In the genomic region with DNA sequence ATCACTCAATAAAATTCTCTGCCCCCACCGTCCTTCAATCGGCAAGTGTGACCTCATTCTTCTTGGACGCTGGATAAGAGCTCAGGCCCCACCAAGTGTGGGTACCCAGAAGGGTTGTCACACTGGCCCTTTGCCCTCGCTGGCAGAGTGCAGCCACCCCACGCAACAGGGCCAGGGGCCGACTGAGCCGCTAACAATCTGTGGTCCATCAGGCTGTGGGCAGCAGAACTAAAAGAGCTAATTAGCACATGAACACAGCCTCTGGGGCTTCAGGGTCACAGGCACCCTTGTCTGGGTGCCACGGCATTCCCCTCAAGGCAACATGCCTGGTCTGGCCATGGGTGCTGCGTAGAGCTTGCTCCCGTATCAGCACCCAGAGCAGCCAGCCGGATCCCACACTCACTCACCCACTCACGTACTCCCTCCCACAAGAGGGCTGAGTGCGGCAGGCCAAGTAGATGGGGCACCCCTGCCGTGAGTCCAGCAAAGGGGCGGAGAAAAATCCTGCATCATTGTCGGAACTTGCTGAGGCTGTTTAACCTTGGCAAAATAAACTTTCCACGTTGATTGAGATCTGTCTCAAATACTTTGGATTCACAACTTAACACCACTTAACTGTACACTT, we compare ENCODE assay signal across 7 cellular contexts. TPM values are rescaled to one million over a fixed set of nuclear protein-coding genes. Genes with fewer than 3 reads are reported as not detected.
A peak's percentile ranks its signal among the peaks of the same experiment; 100 is the strongest.
DNase-seq lines count a peak whose midpoint lies in the region; ATAC-seq, FAIRE-seq and TF ChIP-seq lines count a peak whose summit lies in the region.
"Not testable (repeated sequence)": the region's sequence is repeated elsewhere in the genome, so short reads cannot be mapped to it uniquely, and the experiment has no call there.

No MANE protein-coding gene starts in this region.

- ATAC-seq in GM23338 (peak; percentile 83), RWPE2 (ENCODE audit: low read depth) (peak; percentile 64), WTC11 (peak; percentile 88), esophagus mucosa (peak; percentile 36), left lung (peak; percentile 73), lower lobe of right lung (peak; percentile 66 to 76)

- not testable (repeated sequence) for H3K9me3 Mint-ChIP-seq in GM23338, WTC11

- not testable (repeated sequence) for H3F3A ChIP-seq in GM23338 (replicated peaks; ENCODE audit: low read depth)

- CTCF ChIA-PET in WTC11 (lab: Charles Lee): not testable (repeated sequence)

- H3K9me3 ChIP-seq in RWPE2 (ENCODE audit: severe bottlenecking); left lung; lower lobe of right lung: not testable (repeated sequence)

- DNase-seq in GM23338 (ENCODE audit: low spot score); RWPE2 (ENCODE audit: low spot score); WTC11 (ENCODE audit: low spot score); bronchial epithelial cell (ENCODE audit: low read depth); left lung; lower lobe of right lung: not testable (repeated sequence)

- not testable (repeated sequence) for H3K27me3 ChIP-seq in GM23338 (ENCODE audit: insufficient read depth); RWPE2 (ENCODE audit: insufficient read depth, poor library complexity, severe bottlenecking); bronchial epithelial cell (ENCODE audit: control insufficient read depth, insufficient read depth, low read length); left lung; lower lobe of right lung (ENCODE audit: low read depth)

- not testable (repeated sequence) for H3K36me3 ChIP-seq in GM23338 (ENCODE audit: insufficient read depth); RWPE2 (ENCODE audit: low read depth); bronchial epithelial cell (ENCODE audit: control insufficient read depth, insufficient read depth, low read length); left lung; lower lobe of right lung

- POLR2A ChIA-PET in WTC11 (lab: Charles Lee): not testable (repeated sequence)

- H4K20me1 ChIP-seq in GM23338 (replicated peaks; ENCODE audit: insufficient read depth): not testable (repeated sequence)

- H3K4me1 ChIP-seq in GM23338 (ENCODE audit: insufficient read depth); RWPE2 (ENCODE audit: insufficient read depth, poor library complexity, severe bottlenecking); left lung; lower lobe of right lung: not testable (repeated sequence)

- H3K4me1 Mint-ChIP-seq in GM23338, WTC11: not testable (repeated sequence)

- H3K36me3 Mint-ChIP-seq in GM23338 (ENCODE audit: low read depth); WTC11: not testable (repeated sequence)

- H3K79me2 ChIP-seq in GM23338 (replicated peaks; ENCODE audit: insufficient read depth): not testable (repeated sequence)

- not testable (repeated sequence) for H3K4me3 Mint-ChIP-seq in GM23338, WTC11

- H3K27me3 Mint-ChIP-seq in GM23338 (ENCODE audit: insufficient read depth, low read depth, poor library complexity); WTC11 (ENCODE audit: low read depth): not testable (repeated sequence)

- H3K4me2 ChIP-seq in GM23338: not testable (repeated sequence)

- peak; percentile 90 for FAIRE-seq in bronchial epithelial cell (lab: Jason Lieb, UNC)

- H3K27ac ChIP-seq in GM23338 (ENCODE audit: low read depth); RWPE2 (ENCODE audit: poor library complexity, severe bottlenecking); left lung; lower lobe of right lung: not testable (repeated sequence)

- H3K4me3 ChIP-seq in GM23338; RWPE2 (ENCODE audit: severe bottlenecking); bronchial epithelial cell (ENCODE audit: low read depth, low read length); left lung; lower lobe of right lung: not testable (repeated sequence)

- intact Hi-C loops in left lung (cut with DNase I); lower lobe of right lung (cut with DNase I): not testable (repeated sequence)

- H3K9me2 ChIP-seq in GM23338 (ENCODE audit: insufficient read depth): not testable (repeated sequence)

- H3K27ac Mint-ChIP-seq in GM23338, WTC11: not testable (repeated sequence)

- not testable (repeated sequence) for TF ChIP-seq CTCF in GM23338 (conservative IDR thresholded peaks at IDR 0.05; ENCODE audit: low read depth in 2 of 2); RWPE2 (IDR thresholded peaks at IDR 0.05; ENCODE audit: poor library complexity, severe bottlenecking); WTC11 (IDR thresholded peaks at IDR 0.05); bronchial epithelial cell (IDR thresholded peaks at IDR 0.05; ENCODE audit: insufficient read depth, low read length, severe bottlenecking); left lung (IDR thresholded peaks at IDR 0.05); lower lobe of right lung (IDR thresholded peaks at IDR 0.05)

- not testable (repeated sequence) for H2AFZ ChIP-seq in GM23338

RNA-seq across cellular contexts. Expression of gene THOC3, which starts 11.4 kb away (rescaled TPM):
- 146 and 152 TPM in 2 replicates for total RNA-seq in GM23338 (2014; rRNA removed; shearing (Covaris generic))
- 66.7 and 66.9 TPM in 2 replicates for polyA plus RNA-seq in GM23338 (2016; fragmentation: Nextera tagmentation; extraction: Ambion mirVana)
- total RNA-seq in WTC11 (2021) (119 to 125 TPM (median 124 TPM) in 3 replicates), bronchial epithelial cell (97.4 and 174 TPM in 2 replicates), esophagus mucosa (155 TPM), left lung (10 to 100 TPM; 38.7 to 40.9 TPM), lower lobe of right lung (21.6 TPM)

Comparison
In these comparisons a context has a peak if more than half of its experiments do, and no peak if none do; other contexts are left out.
1. ATAC-seq: peak in every context shown above with its lines; median percentile 88 in WTC11; 83 in GM23338; 73 in left lung; 71 in lower lobe of right lung; 64 in RWPE2; 36 in esophagus mucosa.